Comparison of ENCODE assay signal across 31 cellular contexts in genomic region chr1:154713001-154713400, GRCh38.
"Had no signal": no experiment of that assay in that cellular context is flagged by ENCODE, and none has a peak within 500 bp of the region (broad histone marks: within the 10 kb centered on the region; RNA-seq: fewer than 3 reads in every experiment).

No MANE protein-coding gene starts in this region.

- DNase-seq: activated CD4-positive, alpha-beta T cell treated with anti-CD3 and anti-CD28 coated beads for 36 hours; activated CD4-positive, alpha-beta T cell treated with anti-CD3 and anti-CD28 coated beads, Interleukin-2, amount 10 ng/mL, durations not matched to agents 24 days and 14 days; activated CD4-positive, alpha-beta T cell treated with anti-CD3 and anti-CD28 coated beads, Interleukin-2, amount 50 U/mL, for 4 hours; activated CD4-positive, CD25-positive, alpha-beta regulatory T cell; activated CD4-positive, CD25-positive, alpha-beta regulatory T cell treated with anti-CD3 and anti-CD28 coated beads, Interleukin-2, amount 50 U/mL, for 72 hours; activated CD8-positive, alpha-beta memory T cell treated with anti-CD3 and anti-CD28 coated beads for 24 hours; activated CD8-positive, alpha-beta T cell treated with anti-CD3 and anti-CD28 coated beads for 36 hours; activated effector memory CD4-positive, alpha-beta T cell treated with Interleukin-2 at 50 U/mL for 16 hours; activated gamma-delta T cell treated with Interleukin-2 at 50 U/mL for 16 hours; activated naive CD4-positive, alpha-beta T cell treated with anti-CD3 and anti-CD28 coated beads, Interleukin-2, amount 50 U/mL, for 16 hours; activated naive CD4-positive, alpha-beta T cell treated with Interleukin-2 at 50 U/mL for 16 hours; activated T-cell treated with anti-CD3 and anti-CD28 coated beads, Interleukin-2, amount 50 U/mL, for 4 hours; brain microvascular endothelial cell; dorsolateral prefrontal cortex; effector memory CD4-positive, alpha-beta T cell; endodermal cell; foreskin fibroblast; T-helper 1 cell; T-helper 17 cell; T1000; WERI-Rb-1 had no signal

- H3K27ac Mint-ChIP-seq: activated CD4-positive, alpha-beta T cell treated with anti-CD3 and anti-CD28 coated beads for 36 hours; activated CD4-positive, alpha-beta T cell treated with anti-CD3 and anti-CD28 coated beads, Interleukin-2, amount 10 ng/mL, durations not matched to agents 24 days and 14 days; activated CD8-positive, alpha-beta T cell treated with anti-CD3 and anti-CD28 coated beads for 36 hours; activated naive CD8-positive, alpha-beta T cell; activated T-helper 17 cell treated with anti-CD3 and anti-CD28 coated beads, Interleukin-2, amount 50 U/mL, for 72 hours; dendritic cell treated with granulocyte-macrophage colony-stimulating factor and Interleukin-4, amounts not matched to agents 40 ng/mL and 50 ng/mL, for 4 days; endodermal cell; T-helper 17 cell; T-helper 2 cell treated with Interferon-gamma antibody and Interleukin-4, amounts not matched to agents 5 μg/mL and 100 μg/mL, for 36 hours had no signal

- H3K27ac ChIP-seq: ascending aorta, brain microvascular endothelial cell, coronary artery, dorsolateral prefrontal cortex, WERI-Rb-1 had no signal

- H3K4me3 ChIP-seq: ascending aorta, coronary artery, dorsolateral prefrontal cortex had no signal

- H3K9me3 Mint-ChIP-seq: activated CD4-positive, alpha-beta T cell treated with anti-CD3 and anti-CD28 coated beads, Interleukin-2, amount 10 ng/mL, durations not matched to agents 24 days and 14 days; activated CD8-positive, alpha-beta T cell treated with anti-CD3 and anti-CD28 coated beads for 36 hours; activated T-cell treated with anti-CD3 and anti-CD28 coated beads, Interleukin-2, amount 50 U/mL, for 4 hours; activated T-helper 17 cell treated with anti-CD3 and anti-CD28 coated beads, Interleukin-2, amount 50 U/mL, for 72 hours; central memory CD8-positive, alpha-beta T cell; dendritic cell treated with granulocyte-macrophage colony-stimulating factor and Interleukin-4, amounts not matched to agents 40 ng/mL and 50 ng/mL, for 4 days; endodermal cell; T-helper 2 cell treated with Interferon-gamma antibody and Interleukin-4, amounts not matched to agents 5 μg/mL and 100 μg/mL, for 36 hours had no signal

- H3K9me3 ChIP-seq: ascending aorta had no signal

- H3K27me3 Mint-ChIP-seq: activated CD4-positive, alpha-beta T cell treated with anti-CD3 and anti-CD28 coated beads for 36 hours; activated CD8-positive, alpha-beta T cell treated with anti-CD3 and anti-CD28 coated beads for 36 hours; activated naive CD8-positive, alpha-beta T cell; activated T-helper 17 cell treated with anti-CD3 and anti-CD28 coated beads, Interleukin-2, amount 50 U/mL, for 72 hours had no signal

- H3K36me3 Mint-ChIP-seq: activated naive CD8-positive, alpha-beta T cell had no signal

- H3K4me3 Mint-ChIP-seq: activated CD4-positive, alpha-beta T cell treated with anti-CD3 and anti-CD28 coated beads for 36 hours; activated CD4-positive, alpha-beta T cell treated with anti-CD3 and anti-CD28 coated beads, Interleukin-2, amount 10 ng/mL, durations not matched to agents 24 days and 14 days; activated CD8-positive, alpha-beta T cell treated with anti-CD3 and anti-CD28 coated beads for 36 hours; activated naive CD8-positive, alpha-beta T cell; activated T-cell treated with anti-CD3 and anti-CD28 coated beads, Interleukin-2, amount 50 U/mL, for 4 hours; activated T-helper 17 cell treated with anti-CD3 and anti-CD28 coated beads, Interleukin-2, amount 50 U/mL, for 72 hours; central memory CD8-positive, alpha-beta T cell; dendritic cell treated with granulocyte-macrophage colony-stimulating factor and Interleukin-4, amounts not matched to agents 40 ng/mL and 50 ng/mL, for 4 days; endodermal cell; T-helper 17 cell; T-helper 2 cell treated with Interferon-gamma antibody and Interleukin-4, amounts not matched to agents 5 μg/mL and 100 μg/mL, for 36 hours had no signal

- H3K36me3 ChIP-seq: ascending aorta, brain microvascular endothelial cell, WERI-Rb-1 had no signal

- H3K4me1 Mint-ChIP-seq: activated CD4-positive, alpha-beta T cell treated with anti-CD3 and anti-CD28 coated beads for 36 hours; activated T-helper 17 cell treated with anti-CD3 and anti-CD28 coated beads, Interleukin-2, amount 50 U/mL, for 72 hours; endodermal cell had no signal

- H3K27me3 ChIP-seq: ascending aorta, brain microvascular endothelial cell, dorsolateral prefrontal cortex had no signal

- H3K4me1 ChIP-seq: ascending aorta had no signal

- ATAC-seq: activated CD4-positive, alpha-beta T cell treated with anti-CD3 and anti-CD28 coated beads for 36 hours; activated CD8-positive, alpha-beta T cell treated with anti-CD3 and anti-CD28 coated beads for 36 hours; activated T-cell treated with anti-CD3 and anti-CD28 coated beads, Interleukin-2, amount 50 U/mL, for 4 hours; activated T-helper 17 cell treated with anti-CD3 and anti-CD28 coated beads, Interleukin-2, amount 50 U/mL, for 72 hours; esophagus mucosa; T-helper 17 cell had no signal

- FAIRE-seq: bronchial epithelial cell, frontal cortex had no signal
